In genomic region chr3:114401346-114401745, GRCh38 we compare ENCODE assay signal across 12 cellular contexts.
"Had no signal": no experiment of that assay in that cellular context is flagged by ENCODE, and none has a peak within 500 bp of the region (broad histone marks: within the 10 kb centered on the region; RNA-seq: fewer than 3 reads in every experiment).

No MANE protein-coding gene starts in this region.

- H3K9me3 ChIP-seq: colonic mucosa, SJSA1, tibial nerve had no signal

- H3K4me3 Mint-ChIP-seq: activated CD4-positive, alpha-beta memory T cell treated with anti-CD3 and anti-CD28 coated beads for 36 hours; activated naive CD8-positive, alpha-beta T cell; activated T-cell treated with anti-CD3 and anti-CD28 coated beads, Interleukin-2, amount 50 U/mL, for 4 hours; memory B cell; nephron; stimulated activated memory B cell treated with anti-CD40 and anti-IgM and Interleukin-4, amounts not matched to agents 10 μg/mL and 1 μg/mL and 100 μg/mL, for 72 hours had no signal

- H3K27me3 ChIP-seq: colonic mucosa, SJSA1, tibial nerve had no signal

- H3K36me3 ChIP-seq: colonic mucosa, SJSA1, tibial nerve had no signal

- H3K4me1 ChIP-seq: colonic mucosa had no signal

- H3K27me3 Mint-ChIP-seq: activated CD4-positive, alpha-beta memory T cell treated with anti-CD3 and anti-CD28 coated beads for 36 hours; activated naive CD8-positive, alpha-beta T cell; memory B cell; stimulated activated memory B cell treated with anti-CD40 and anti-IgM and Interleukin-4, amounts not matched to agents 10 μg/mL and 1 μg/mL and 100 μg/mL, for 72 hours had no signal

- H3K4me1 Mint-ChIP-seq: nephron had no signal

- H3K27ac ChIP-seq: colonic mucosa, SJSA1 had no signal

- DNase-seq: activated CD4-positive, alpha-beta memory T cell treated with anti-CD3 and anti-CD28 coated beads for 36 hours; activated effector memory CD4-positive, alpha-beta T cell treated with anti-CD3 and anti-CD28 coated beads, Interleukin-2, amount 50 U/mL, for 16 hours; activated T-cell treated with anti-CD3 and anti-CD28 coated beads, Interleukin-2, amount 50 U/mL, for 4 hours; colonic mucosa; left cardiac atrium; T-helper 9 cell had no signal

- H3K4me3 ChIP-seq: colonic mucosa, SJSA1, tibial nerve had no signal

- H3K27ac Mint-ChIP-seq: activated CD4-positive, alpha-beta memory T cell treated with anti-CD3 and anti-CD28 coated beads for 36 hours; activated naive CD8-positive, alpha-beta T cell; memory B cell; nephron; stimulated activated memory B cell treated with anti-CD40 and anti-IgM and Interleukin-4, amounts not matched to agents 10 μg/mL and 1 μg/mL and 100 μg/mL, for 72 hours had no signal

- H3K9me3 Mint-ChIP-seq: activated CD4-positive, alpha-beta memory T cell treated with anti-CD3 and anti-CD28 coated beads for 36 hours; activated T-cell treated with anti-CD3 and anti-CD28 coated beads, Interleukin-2, amount 50 U/mL, for 4 hours; memory B cell; nephron; stimulated activated memory B cell treated with anti-CD40 and anti-IgM and Interleukin-4, amounts not matched to agents 10 μg/mL and 1 μg/mL and 100 μg/mL, for 72 hours had no signal

- H3K36me3 Mint-ChIP-seq: activated CD4-positive, alpha-beta memory T cell treated with anti-CD3 and anti-CD28 coated beads for 36 hours had no signal
